In genomic region chr14:63292805-63293204, GRCh38 we compare ENCODE assay signal across 8 cellular contexts. TPM values are rescaled to one million over a fixed set of nuclear protein-coding genes. Genes with fewer than 3 reads are reported as not detected.
"Had no signal": no experiment of that assay in that cellular context is flagged by ENCODE, and none has a peak within 500 bp of the region (broad histone marks: within the 10 kb centered on the region; RNA-seq: fewer than 3 reads in every experiment).

No MANE protein-coding gene starts in this region.

- H3K4me3 ChIP-seq: K562 had no signal

- DNase-seq: IMR-90, KBM-7 had no signal

- H3K4me3 Mint-ChIP-seq: IgD-negative memory B cell had no signal

- H3K27ac Mint-ChIP-seq: IgD-negative memory B cell had no signal

- H3K27ac ChIP-seq: HL-60 had no signal

RNA-seq across cellular contexts. Expression of gene GPHB5, which starts 25.9 kb away (rescaled TPM):
- total RNA-seq: HepG2, HT-29, HT1080, IMR-90, K562 had no signal
- polyA plus RNA-seq: HepG2, IgD-negative memory B cell, IMR-90, K562 had no signal
